Comparison of ENCODE assay signal across 26 cellular contexts in the genomic region with DNA sequence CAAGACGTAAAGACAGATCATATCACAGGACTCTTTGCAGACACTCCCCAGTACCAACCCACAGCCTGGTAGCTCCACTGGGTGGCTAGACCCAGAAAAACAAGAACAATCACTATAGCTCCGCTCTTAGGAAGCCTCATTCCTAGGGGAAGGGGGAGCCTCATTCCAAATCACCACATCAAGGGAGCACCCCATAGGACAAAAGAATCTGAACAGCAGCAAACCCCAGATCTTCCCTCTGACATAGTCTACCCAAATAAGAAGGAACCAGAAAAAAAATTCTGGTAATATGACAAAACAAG.
"Had no signal": no experiment of that assay in that cellular context is flagged by ENCODE, and none has a peak within 500 bp of the region (broad histone marks: within the 10 kb centered on the region; RNA-seq: fewer than 3 reads in every experiment).

No MANE protein-coding gene starts in this region.

- H3K4me3 Mint-ChIP-seq: naive thymus-derived CD8-positive, alpha-beta T cell; stimulated activated naive B cell treated with anti-CD40 and anti-IgM and Interleukin-4, amounts not matched to agents 10 μg/mL and 1 μg/mL and 100 μg/mL, for 72 hours; stimulated activated naive CD8-positive, alpha-beta T cell treated with anti-CD3 and anti-CD28 coated beads, Interleukin-15, amount 100 ng/mL, for 72 hours had no signal

- H3K4me1 ChIP-seq: esophagus squamous epithelium, gastroesophageal sphincter, left ventricle myocardium inferior, psoas muscle, spleen, testis, tibial nerve had no signal

- ATAC-seq: gastroesophageal sphincter; left cardiac atrium; mucosa of descending colon; naive thymus-derived CD8-positive, alpha-beta T cell; psoas muscle; sciatic nerve; stimulated activated naive B cell treated with anti-CD40 and anti-IgM and Interleukin-4, amounts not matched to agents 10 μg/mL and 1 μg/mL and 100 μg/mL, for 72 hours; stimulated activated naive CD8-positive, alpha-beta T cell treated with anti-CD3 and anti-CD28 coated beads, Interleukin-15, amount 100 ng/mL, for 72 hours had no signal

- H3K4me1 Mint-ChIP-seq: naive thymus-derived CD8-positive, alpha-beta T cell; stimulated activated naive B cell treated with anti-CD40 and anti-IgM and Interleukin-4, amounts not matched to agents 10 μg/mL and 1 μg/mL and 100 μg/mL, for 72 hours; stimulated activated naive CD8-positive, alpha-beta T cell treated with anti-CD3 and anti-CD28 coated beads, Interleukin-15, amount 100 ng/mL, for 72 hours had no signal

- H3K27ac ChIP-seq: coronary artery, dorsolateral prefrontal cortex, epithelial cell of prostate, esophagus squamous epithelium, gastroesophageal sphincter, left ventricle myocardium inferior, psoas muscle, spleen, testis, tibial nerve had no signal

- H3K27me3 Mint-ChIP-seq: stimulated activated naive B cell treated with anti-CD40 and anti-IgM and Interleukin-4, amounts not matched to agents 10 μg/mL and 1 μg/mL and 100 μg/mL, for 72 hours; stimulated activated naive CD8-positive, alpha-beta T cell treated with anti-CD3 and anti-CD28 coated beads, Interleukin-15, amount 100 ng/mL, for 72 hours had no signal

- DNase-seq: caudate nucleus; dorsolateral prefrontal cortex; effector CD8-positive, alpha-beta T cell; esophagus squamous epithelium; foreskin fibroblast; kidney; left cardiac atrium; left ventricle myocardium inferior; mesenchymal stem cell; mucosa of descending colon; naive thymus-derived CD8-positive, alpha-beta T cell; psoas muscle; retina; spleen; stimulated activated CD4-positive, alpha-beta T cell treated with anti-CD3 and anti-CD28 coated beads, Interleukin-15, amount 100 ng/mL, for 24 hours; stimulated activated CD4-positive, alpha-beta T cell treated with anti-CD3 and anti-CD28 coated beads, Interleukin-1b, Interleukin-23, amount 100 ng/mL, for 48 hours; stimulated activated CD4-positive, alpha-beta T cell treated with anti-CD3 and anti-CD28 coated beads, Interleukin-4, amount 100 ng/mL, for 24 hours; stimulated activated naive B cell treated with anti-CD40 and anti-IgM and Interleukin-4, amounts not matched to agents 10 μg/mL and 1 μg/mL and 100 μg/mL, for 72 hours; stimulated activated naive CD8-positive, alpha-beta T cell treated with anti-CD3 and anti-CD28 coated beads, Interleukin-15, amount 100 ng/mL, for 72 hours; testis had no signal

- H3K4me3 ChIP-seq: coronary artery, dorsolateral prefrontal cortex, esophagus squamous epithelium, gastroesophageal sphincter, left ventricle myocardium inferior, lung, mucosa of descending colon, psoas muscle, spleen, testis, tibial nerve had no signal

- H3K27ac Mint-ChIP-seq: naive thymus-derived CD8-positive, alpha-beta T cell; stimulated activated naive B cell treated with anti-CD40 and anti-IgM and Interleukin-4, amounts not matched to agents 10 μg/mL and 1 μg/mL and 100 μg/mL, for 72 hours; stimulated activated naive CD8-positive, alpha-beta T cell treated with anti-CD3 and anti-CD28 coated beads, Interleukin-15, amount 100 ng/mL, for 72 hours had no signal

- H3K27me3 ChIP-seq: dorsolateral prefrontal cortex, esophagus squamous epithelium, gastroesophageal sphincter, spleen, testis, tibial nerve had no signal

- H3K9me3 ChIP-seq: testis had no signal
